In the genomic region with DNA sequence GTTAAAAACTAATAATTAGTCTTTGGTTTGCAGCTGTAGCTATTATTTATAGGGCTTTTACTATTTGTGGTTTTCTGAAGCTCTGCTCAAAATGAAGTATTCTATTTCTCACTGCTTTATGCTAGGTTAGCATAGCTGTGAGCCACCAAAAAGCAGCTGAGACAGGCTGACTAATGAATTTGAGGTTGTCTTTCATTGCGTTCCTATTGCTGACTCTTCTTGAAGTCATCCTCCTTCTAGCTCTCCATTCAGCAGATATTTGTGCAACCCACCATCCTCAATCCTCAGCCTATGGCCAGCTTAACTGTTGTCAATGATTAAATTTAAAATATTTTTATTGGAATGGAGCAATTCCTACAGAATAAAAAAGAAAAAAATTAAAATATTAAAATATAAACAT, we compare ENCODE assay signal across 14 cellular contexts. TPM values are rescaled to one million over a fixed set of nuclear protein-coding genes. Genes with fewer than 3 reads are reported as not detected.
DNase-seq lines count a peak whose midpoint lies in the region; ATAC-seq and TF ChIP-seq lines count a peak whose summit lies in the region.
"Had no signal": no experiment of that assay in that cellular context is flagged by ENCODE, and none has a peak within 500 bp of the region (broad histone marks: within the 10 kb centered on the region; RNA-seq: fewer than 3 reads in every experiment).

No MANE protein-coding gene starts in this region.

- no peak overlapping the region for H3K9ac ChIP-seq in mammary epithelial cell (ENCODE audit: insufficient read depth, low read length)
- H3K9ac ChIP-seq in SK-N-SH, result peak overlapping the region; percentile 19; the same call in 1 of the 2 replicates

- H3K4me1 Mint-ChIP-seq in MCF 10A (ENCODE audit: insufficient read depth, unreplicated experiment), result peaks cover 36% of the 10 kb centered on the region

- H3K4me3 ChIP-seq in mammary epithelial cell (replicated peaks in 1 of 3; ENCODE audit: insufficient read depth in 1 of 3, low read depth in 2 of 3, low read length in 3 of 3), result no peak overlapping the region
- H3K4me3 ChIP-seq in SK-N-SH (ENCODE audit: low read depth in 2 of 2, low read length in 1 of 2), result no peak overlapping the region
- H3K4me3 ChIP-seq: gastrocnemius medialis had no signal

- H3K4me1 ChIP-seq in mammary epithelial cell (ENCODE audit: insufficient read depth, low read length) (peaks cover 43% of the 10 kb centered on the region), SK-N-SH (ENCODE audit: control insufficient read depth in 1 of 2, insufficient read depth in 2 of 2, low read depth in 1 of 2, low read length in 1 of 2) (peaks cover 26 to 33% of the 10 kb centered on the region in 2 experiments)

- H3K9me3 ChIP-seq in mammary epithelial cell (replicated peaks; ENCODE audit: insufficient read depth, low read length) (no peaks in the 10 kb centered on the region), SK-N-SH (no peaks in the 10 kb centered on the region)
- H3K9me3 ChIP-seq: gastrocnemius medialis had no signal

- H3K27me3 Mint-ChIP-seq in MCF 10A (ENCODE audit: insufficient read depth, unreplicated experiment), result no peaks in the 10 kb centered on the region
- H3K27me3 Mint-ChIP-seq: activated CD4-positive, alpha-beta memory T cell treated with anti-CD3 and anti-CD28 coated beads for 36 hours; activated naive CD4-positive, alpha-beta T cell treated with anti-CD3 and anti-CD28 coated beads, Interleukin-2, amount 10 ng/mL, durations not matched to agents 7 days and 5 days had no signal

- H2AFZ ChIP-seq in mammary epithelial cell (ENCODE audit: low read depth, low read length) (no peak overlapping the region), SK-N-SH (ENCODE audit: low read depth) (no peak overlapping the region)

- TF ChIP-seq CTCF in mammary epithelial cell (conservative IDR thresholded peaks at IDR 0.05 in 1 of 2, IDR thresholded peaks at IDR 0.05 in 1 of 2; ENCODE audit: extremely low read depth in 1 of 2, insufficient read depth in 1 of 2, low read depth in 1 of 2, low read length in 2 of 2) (no peak), MCF 10A (IDR thresholded peaks at IDR 0.05; ENCODE audit: unreplicated experiment) (no peak), SK-N-SH (IDR thresholded peaks at IDR 0.05) (no peak)

- H3F3A ChIP-seq in SK-N-SH (replicated peaks; ENCODE audit: insufficient read depth), result peaks cover 38% of the 10 kb centered on the region

- H3K9me2 ChIP-seq in SK-N-SH, result no peaks in the 10 kb centered on the region

- peak in 1 of 2 experiments; percentile 82; a peak in 2 of 4 replicates for TF ChIP-seq EP300 in SK-N-SH (IDR thresholded peaks at IDR 0.05; ENCODE audit: borderline replicate concordance in 1 of 2, low read depth in 1 of 2, low read length in 1 of 2)

- POLR2A ChIA-PET in MCF 10A (lab: Yijun Ruan, JAX) (interaction anchor here (0.8 to 1.5 kb wide), 4 partner anchors 8 to 41 kb away, joined by 3 to 6 read pairs (median 3); no protein-coding TSS in a partner anchor), SK-N-SH (lab: Yijun Ruan, JAX) (interaction anchor here (0.7 to 1.1 kb wide), 3 partner anchors 12 to 112 kb away, joined by 3 to 4 read pairs (median 3); no protein-coding TSS in a partner anchor)

- H3K79me2 ChIP-seq in mammary epithelial cell (ENCODE audit: insufficient read depth, low read length), result peaks cover 43% of the 10 kb centered on the region
- H3K79me2 ChIP-seq in SK-N-SH (ENCODE audit: insufficient read depth), result peaks cover 40% of the 10 kb centered on the region

- H3K4me2 ChIP-seq in mammary epithelial cell (ENCODE audit: insufficient read depth, low read depth, low read length) (peak overlapping the region; percentile 85), SK-N-SH (peak overlapping the region; percentile 52; the same call in 1 of the 2 replicates)

- H3K36me3 Mint-ChIP-seq in MCF 10A (ENCODE audit: insufficient read depth, unreplicated experiment), result peaks cover 12% of the 10 kb centered on the region

- TF ChIP-seq RAD21 in SK-N-SH (IDR thresholded peaks at IDR 0.05; ENCODE audit: low read length), result no peak

- intact Hi-C loops in mammary epithelial cell (cut with micrococcal nuclease), result loop anchor here (5.0 to 10.0 kb wide), 2 partner anchors 81 to 514 kb away; a partner anchor contains a TSS
- intact Hi-C loops in MCF 10A (cut with micrococcal nuclease), result loop anchor here (5.0 kb wide), 2 partner anchors 81 to 111 kb away; no protein-coding TSS in a partner anchor

- no peaks in the 10 kb centered on the region for H3K9me3 Mint-ChIP-seq in MCF 10A (ENCODE audit: unreplicated experiment)
- H3K9me3 Mint-ChIP-seq: activated CD4-positive, alpha-beta memory T cell treated with anti-CD3 and anti-CD28 coated beads for 36 hours; activated naive CD4-positive, alpha-beta T cell treated with anti-CD3 and anti-CD28 coated beads, Interleukin-2, amount 10 ng/mL, durations not matched to agents 7 days and 5 days; neural crest cell had no signal

- in situ Hi-C loops in mammary epithelial cell (cut with MboI; ENCODE audit: low sequenced_read_pairs in 2 of 2), result no loop called here

- H4K20me1 ChIP-seq in mammary epithelial cell (ENCODE audit: insufficient read depth, low read length) (no peaks in the 10 kb centered on the region), SK-N-SH (ENCODE audit: insufficient read depth) (peaks cover 18% of the 10 kb centered on the region)

- no peak overlapping the region for H3K4me3 Mint-ChIP-seq in MCF 10A (ENCODE audit: unreplicated experiment)
- H3K4me3 Mint-ChIP-seq: activated CD4-positive, alpha-beta memory T cell treated with anti-CD3 and anti-CD28 coated beads for 36 hours had no signal

- BruUV-seq in mammary epithelial cell (replicated peaks; lab: Mats Ljungman, UMichigan) (no TSS peak), MCF 10A (replicated peaks; lab: Mats Ljungman, UMichigan) (no TSS peak)

- H3K27ac ChIP-seq in mammary epithelial cell (ENCODE audit: insufficient read depth, low read depth, low read length) (peak overlapping the region; percentile 50), SK-N-SH (ENCODE audit: low read depth in 2 of 2, low read length in 1 of 2) (peak overlapping the region in 1 of 2 experiments; percentile 93; a peak in 2 of 4 replicates)
- H3K27ac ChIP-seq: gastrocnemius medialis had no signal

- CTCF ChIA-PET in mammary epithelial cell (lab: Charles Lee; ENCODE audit: low non-redundant PET), result no interaction called here
- CTCF ChIA-PET in MCF 10A (lab: Yijun Ruan, JAX), result interaction anchor here (0.5 to 2.8 kb wide), 7 partner anchors 40 to 275 kb away, joined by 3 to 9 read pairs (median 3); no protein-coding TSS in a partner anchor
- CTCF ChIA-PET in SK-N-SH (lab: Yijun Ruan, JAX), result interaction anchor here (0.8 to 4.9 kb wide), 8 partner anchors 7 to 275 kb away, joined by 3 to 43 read pairs (median 4); no protein-coding TSS in a partner anchor

- no peak overlapping the region for H3K27ac Mint-ChIP-seq in MCF 10A (ENCODE audit: low read depth, unreplicated experiment)
- H3K27ac Mint-ChIP-seq: activated CD4-positive, alpha-beta memory T cell treated with anti-CD3 and anti-CD28 coated beads for 36 hours; activated naive CD4-positive, alpha-beta T cell treated with anti-CD3 and anti-CD28 coated beads, Interleukin-2, amount 10 ng/mL, durations not matched to agents 7 days and 5 days had no signal

- 0% methylated on average over 1 of the region's 1 CpG for WGBS in mammary epithelial cell (ENCODE audit: low coverage, missing lambda C conversion rate)
- WGBS in SK-N-SH (ENCODE audit: low lambda C conversion rate), result 30% methylated on average over 1 of the region's 1 CpG

- H3K36me3 ChIP-seq in mammary epithelial cell (ENCODE audit: insufficient read depth, low read length) (no peaks in the 10 kb centered on the region), SK-N-SH (replicated peaks in 1 of 2; ENCODE audit: control insufficient read depth in 1 of 2, insufficient read depth in 2 of 2, low read length in 1 of 2) (no peaks in the 10 kb centered on the region)
- H3K36me3 ChIP-seq: gastrocnemius medialis had no signal

- dilution Hi-C loops in mammary epithelial cell (cut with HindIII; ENCODE audit: low sequenced_read_pairs), result no loop called here

- no peak for ATAC-seq in HG03196 (IDR thresholded peaks at IDR 0.05; ENCODE audit: unreplicated experiment)
- ATAC-seq: gastrocnemius medialis had no signal

- DNase-seq in mammary epithelial cell (peak; percentile 87), MCF 10A (ENCODE audit: unreplicated experiment) (no peak), SK-N-SH (no peak), fibroblast of the conjunctiva (ENCODE audit: low read depth) (peak; percentile 47), UCSD-AML1 (lab: John Stamatoyannopoulos, UW; ENCODE audit: unreplicated experiment) (no peak), pons (ENCODE audit: low spot score) (no peak), iPS-NIHi7 (ENCODE audit: extremely low spot score) (no peak)
- DNase-seq: 8988T; activated CD4-positive, alpha-beta memory T cell treated with anti-CD3 and anti-CD28 coated beads for 36 hours; activated naive CD4-positive, alpha-beta T cell treated with anti-CD3 and anti-CD28 coated beads, Interleukin-2, amount 10 ng/mL, durations not matched to agents 7 days and 5 days; DMS53; gastrocnemius medialis had no signal

- no peaks in the 10 kb centered on the region for H3K27me3 ChIP-seq in mammary epithelial cell (ENCODE audit: insufficient read depth, low read length)
- H3K27me3 ChIP-seq in SK-N-SH (ENCODE audit: insufficient read depth), result no peaks in the 10 kb centered on the region
- H3K27me3 ChIP-seq: gastrocnemius medialis had no signal

TF ChIP-seq in SK-N-SH, 30 proteins besides CTCF, POLR2A, EP300 and RAD21 (continues in another document):
- TF ChIP-seq RFX5 (IDR thresholded peaks at IDR 0.05; ENCODE audit: low read length) (no peak), NFIC (IDR thresholded peaks at IDR 0.05; ENCODE audit: borderline replicate concordance) (peak; percentile 42; the same call in 1 of the 2 replicates), MXI1 (IDR thresholded peaks at IDR 0.05; ENCODE audit: low read depth, low read length) (no peak), ELF1 (IDR thresholded peaks at IDR 0.05) (no peak)

RNA-seq across cellular contexts. Expression of a gene that starts 2.1 kb away (rescaled TPM):
- total RNA-seq in mammary epithelial cell (10 to 100 TPM; 15.2 to 51.7 TPM), MCF 10A (2022) (34.1 and 42.7 TPM in 2 replicates)
- polyA plus RNA-seq in mammary epithelial cell (25.5 TPM), SK-N-SH (2012; rRNA removed) (29.0 and 37.4 TPM in 2 replicates)
- polyA minus RNA-seq in mammary epithelial cell, result 39.3 TPM
- 44.9 and 56.9 TPM in 2 replicates for polyA plus RNA-seq in SK-N-SH (2012; cell fraction: cytosol; rRNA removed)
- polyA plus RNA-seq in SK-N-SH (2012; cell fraction: nucleus; rRNA removed), result 10.1 and 17.6 TPM in 2 replicates

RNA-seq across cellular contexts. Expression of a gene that starts 55.1 kb away (rescaled TPM):
- total RNA-seq in mammary epithelial cell (10 to 100 TPM; 22.7 to 23.1 TPM), MCF 10A (2022) (34.7 and 37.6 TPM in 2 replicates)
- polyA plus RNA-seq in mammary epithelial cell (19.6 TPM), SK-N-SH (2012; rRNA removed) (30.7 and 39.8 TPM in 2 replicates)
- polyA minus RNA-seq in mammary epithelial cell, result not detected
- 42.8 and 60.8 TPM in 2 replicates for polyA plus RNA-seq in SK-N-SH (2012; cell fraction: cytosol; rRNA removed)
- polyA plus RNA-seq in SK-N-SH (2012; cell fraction: nucleus; rRNA removed), result 21.6 and 31.7 TPM in 2 replicates

Comparison
In these comparisons a context has a peak if more than half of its experiments do, and no peak if none do; other contexts are left out.
1. DNase-seq: peak in mammary epithelial cell (single experiment) and fibroblast of the conjunctiva (single experiment); none in MCF 10A (single experiment), SK-N-SH (single experiment), UCSD-AML1 (single experiment), pons (single experiment) and iPS-NIHi7 (single experiment).